In genomic region chr9:127536499-127536898, GRCh38 we compare ENCODE assay signal across 15 cellular contexts.
DNase-seq lines count a peak whose midpoint lies in the region; ATAC-seq and TF ChIP-seq lines count a peak whose summit lies in the region.
"Had no signal": no experiment of that assay in that cellular context is flagged by ENCODE, and none has a peak within 500 bp of the region (broad histone marks: within the 10 kb centered on the region; RNA-seq: fewer than 3 reads in every experiment).

No MANE protein-coding gene starts in this region.

- TF ChIP-seq CTCF in left ventricle myocardium inferior (IDR thresholded peaks at IDR 0.05; ENCODE audit: borderline replicate concordance) (no peak), upper lobe of right lung (IDR thresholded peaks at IDR 0.05) (no peak)

- H3K27me3 Mint-ChIP-seq in dendritic cell treated with granulocyte-macrophage colony-stimulating factor and Interleukin-4, amounts not matched to agents 40 ng/mL and 50 ng/mL, for 4 days: no peaks in the 10 kb centered on the region
- no peaks in the 10 kb centered on the region for H3K27me3 Mint-ChIP-seq in stimulated activated naive CD8-positive, alpha-beta T cell treated with anti-CD3 and anti-CD28 coated beads, Interleukin-15, amount 100 ng/mL, for 72 hours
- H3K27me3 Mint-ChIP-seq: activated naive CD8-positive, alpha-beta T cell had no signal

- no CpG with 5 or more reads among the region's 8 CpGs for WGBS in neuronal stem cell (ENCODE audit: extremely low coverage in 2 of 2, insufficient read length in 2 of 2, insufficient replicate concordance in 1 of 2), 2 donors

- H2BK12ac ChIP-seq in neuronal stem cell (ENCODE audit: low read length): no peak overlapping the region

- peaks cover 85% of the 10 kb centered on the region for H3K4me1 Mint-ChIP-seq in dendritic cell treated with granulocyte-macrophage colony-stimulating factor and Interleukin-4, amounts not matched to agents 40 ng/mL and 50 ng/mL, for 4 days (ENCODE audit: low read depth)
- no peaks in the 10 kb centered on the region for H3K4me1 Mint-ChIP-seq in stimulated activated naive CD8-positive, alpha-beta T cell treated with anti-CD3 and anti-CD28 coated beads, Interleukin-15, amount 100 ng/mL, for 72 hours

- intact Hi-C loops in left ventricle myocardium inferior (cut with micrococcal nuclease): no loop called here
- intact Hi-C loops in left cardiac atrium (cut with DNase I): no loop called here
- intact Hi-C loops in dendritic cell treated with granulocyte-macrophage colony-stimulating factor and Interleukin-4, amounts not matched to agents 40 ng/mL and 50 ng/mL, for 4 days (cut with micrococcal nuclease): no loop called here
- intact Hi-C loops in upper lobe of right lung (cut with DNase I): no loop called here

- no peak overlapping the region for H3K18ac ChIP-seq in neuronal stem cell (ENCODE audit: low read length)

- H3K4me3 Mint-ChIP-seq in dendritic cell treated with granulocyte-macrophage colony-stimulating factor and Interleukin-4, amounts not matched to agents 40 ng/mL and 50 ng/mL, for 4 days: no peak overlapping the region
- no peak overlapping the region for H3K4me3 Mint-ChIP-seq in stimulated activated naive CD8-positive, alpha-beta T cell treated with anti-CD3 and anti-CD28 coated beads, Interleukin-15, amount 100 ng/mL, for 72 hours
- H3K4me3 Mint-ChIP-seq: activated naive CD8-positive, alpha-beta T cell had no signal

- peak overlapping the region; percentile 3 for H3K27ac Mint-ChIP-seq in dendritic cell treated with granulocyte-macrophage colony-stimulating factor and Interleukin-4, amounts not matched to agents 40 ng/mL and 50 ng/mL, for 4 days
- H3K27ac Mint-ChIP-seq in stimulated activated naive CD8-positive, alpha-beta T cell treated with anti-CD3 and anti-CD28 coated beads, Interleukin-15, amount 100 ng/mL, for 72 hours: no peak overlapping the region
- H3K27ac Mint-ChIP-seq: activated naive CD8-positive, alpha-beta T cell had no signal

- no peak overlapping the region for H2BK120ac ChIP-seq in neuronal stem cell (ENCODE audit: low read depth, low read length)

- H3K36me3 Mint-ChIP-seq in dendritic cell treated with granulocyte-macrophage colony-stimulating factor and Interleukin-4, amounts not matched to agents 40 ng/mL and 50 ng/mL, for 4 days (ENCODE audit: low read depth): peaks cover 100% of the 10 kb centered on the region
- H3K36me3 Mint-ChIP-seq: activated naive CD8-positive, alpha-beta T cell had no signal

- peaks cover 12% of the 10 kb centered on the region for H3K79me1 ChIP-seq in neuronal stem cell (ENCODE audit: low read depth, low read length)

- H3K23ac ChIP-seq in neuronal stem cell (ENCODE audit: low read depth, low read length, poor library complexity): peak overlapping the region; percentile 25

- H3K9ac ChIP-seq in neuronal stem cell (ENCODE audit: low read depth, low read length, poor library complexity): no peak overlapping the region

- H4K8ac ChIP-seq in neuronal stem cell (ENCODE audit: low read depth, low read length): no peak overlapping the region

- no peak overlapping the region for H2BK5ac ChIP-seq in neuronal stem cell (ENCODE audit: low read length)

- H3K4me3 ChIP-seq in left ventricle myocardium inferior: no peak overlapping the region
- no peak overlapping the region for H3K4me3 ChIP-seq in neuronal stem cell (ENCODE audit: low read length in 2 of 2)
- no peak overlapping the region for H3K4me3 ChIP-seq in upper lobe of right lung
- H3K4me3 ChIP-seq: A549, mucosa of descending colon had no signal

- H3K4me2 ChIP-seq in neuronal stem cell (ENCODE audit: insufficient read depth, low read length, poor library complexity, severe bottlenecking): no peak overlapping the region
- H3K4me2 ChIP-seq: A549 had no signal

- no peak overlapping the region for H4K91ac ChIP-seq in neuronal stem cell (ENCODE audit: low read depth, low read length, poor library complexity)

- ATAC-seq in left cardiac atrium: no peak
- no peak for ATAC-seq in upper lobe of right lung
- ATAC-seq in stimulated activated naive CD8-positive, alpha-beta T cell treated with anti-CD3 and anti-CD28 coated beads, Interleukin-15, amount 100 ng/mL, for 72 hours: no peak
- ATAC-seq in GM18519 (IDR thresholded peaks at IDR 0.05; ENCODE audit: low FRiP score, unreplicated experiment): no peak
- ATAC-seq: A549 had no signal

- peaks cover 2% of the 10 kb centered on the region for H3K36me3 ChIP-seq in left ventricle myocardium inferior
- H3K36me3 ChIP-seq in neuronal stem cell (replicated peaks in 1 of 2; ENCODE audit: control insufficient read depth in 2 of 2, insufficient read depth in 2 of 2, low read length in 2 of 2): no peaks in the 10 kb centered on the region
- peaks cover 10% of the 10 kb centered on the region for H3K36me3 ChIP-seq in upper lobe of right lung

- H3K27me3 ChIP-seq in left ventricle myocardium inferior (ENCODE audit: low read depth) (no peaks in the 10 kb centered on the region), neuronal stem cell (ENCODE audit: control insufficient read depth in 3 of 3, insufficient read depth in 3 of 3, low read depth in 1 of 3, low read length in 3 of 3) (no peaks in the 10 kb centered on the region), upper lobe of right lung (no peaks in the 10 kb centered on the region)

- no peaks in the 10 kb centered on the region for H3K9me3 Mint-ChIP-seq in dendritic cell treated with granulocyte-macrophage colony-stimulating factor and Interleukin-4, amounts not matched to agents 40 ng/mL and 50 ng/mL, for 4 days
- no peaks in the 10 kb centered on the region for H3K9me3 Mint-ChIP-seq in stimulated activated naive CD8-positive, alpha-beta T cell treated with anti-CD3 and anti-CD28 coated beads, Interleukin-15, amount 100 ng/mL, for 72 hours

- H3K4me1 ChIP-seq in left ventricle myocardium inferior (peaks cover 72% of the 10 kb centered on the region), neuronal stem cell (ENCODE audit: control insufficient read depth in 2 of 2, insufficient read depth in 1 of 2, low read depth in 1 of 2, low read length in 2 of 2) (peaks cover 0 to 2% of the 10 kb centered on the region in 2 donors), upper lobe of right lung (peaks cover 67% of the 10 kb centered on the region)

- H2BK15ac ChIP-seq in neuronal stem cell (ENCODE audit: low read length): no peak overlapping the region

- H3K27ac ChIP-seq in left ventricle myocardium inferior (replicated peaks) (peak overlapping the region; percentile 50), neuronal stem cell (replicated peaks; ENCODE audit: low read length) (no peak overlapping the region), upper lobe of right lung (peak overlapping the region; percentile 30)

- H2AFZ ChIP-seq in neuronal stem cell (ENCODE audit: low read length): no peak overlapping the region

- no peak overlapping the region for H3K4ac ChIP-seq in neuronal stem cell (ENCODE audit: low read length)

- H3K14ac ChIP-seq in neuronal stem cell (ENCODE audit: low read length): peak overlapping the region; percentile 6

- peak overlapping the region; percentile 96 for H2AK5ac ChIP-seq in neuronal stem cell (ENCODE audit: low read depth, low read length)

- DNase-seq in left ventricle myocardium inferior (no peak), left cardiac atrium (no peak), neuronal stem cell (ENCODE audit: low spot score) (no peak), upper lobe of right lung (no peak), germinal center (ENCODE audit: low spot score) (no peak)
- no peak for DNase-seq in stimulated activated naive CD8-positive, alpha-beta T cell treated with anti-CD3 and anti-CD28 coated beads, Interleukin-15, amount 100 ng/mL, for 72 hours
- DNase-seq: activated CD4-positive, alpha-beta T cell treated with anti-CD3 and anti-CD28 coated beads for 1 hour; MM.1S; NCI-H2081; NCI-H526 treated with DMSO at 0.1 percent for 48 hours had no signal

- no peaks in the 10 kb centered on the region for H3K9me3 ChIP-seq in left ventricle myocardium inferior (replicated peaks)
- no peaks in the 10 kb centered on the region for H3K9me3 ChIP-seq in neuronal stem cell (replicated peaks in 1 of 2; ENCODE audit: control insufficient read depth in 2 of 2, insufficient read depth in 1 of 2, low read depth in 1 of 2, low read length in 2 of 2)
- H3K9me3 ChIP-seq in upper lobe of right lung: no peaks in the 10 kb centered on the region
- H3K9me3 ChIP-seq: A549, mucosa of descending colon had no signal
